ENCODE assay signal across 17 cellular contexts in the genomic region with DNA sequence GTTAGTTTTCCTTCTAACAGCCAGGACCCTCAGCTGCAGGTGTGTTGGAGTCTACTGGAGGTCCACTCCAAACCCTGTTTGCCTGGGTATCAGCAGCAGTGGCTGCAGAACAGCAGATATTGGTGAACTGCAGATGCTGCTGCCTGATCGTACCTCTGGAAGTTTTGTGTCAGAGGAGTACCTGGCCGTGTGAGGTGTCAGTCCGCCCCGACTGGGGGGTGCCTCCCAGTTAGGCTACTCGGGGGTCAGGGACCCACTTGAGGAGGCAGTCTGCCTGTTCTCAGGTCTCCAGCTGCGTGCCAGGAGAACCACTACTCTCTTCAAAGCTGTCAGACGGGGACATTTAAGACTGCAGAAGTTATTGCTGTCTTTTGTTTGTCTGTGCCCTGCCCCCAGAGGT. TPM values are rescaled to one million over a fixed set of nuclear protein-coding genes. Genes with fewer than 3 reads are reported as not detected.
"Had no signal": no experiment of that assay in that cellular context is flagged by ENCODE, and none has a peak within 500 bp of the region (broad histone marks: within the 10 kb centered on the region; RNA-seq: fewer than 3 reads in every experiment).

No MANE protein-coding gene starts in this region.

RNA-seq across cellular contexts. Expression of gene NXF2, which starts 11.3 kb away (rescaled TPM):
- total RNA-seq: activated CD4-positive, alpha-beta memory T cell treated with anti-CD3 and anti-CD28 coated beads, Interleukin-2, amount 10 ng/mL, durations not matched to agents 7 days and 5 days; activated CD4-positive, alpha-beta T cell treated with anti-CD3 and anti-CD28 coated beads, Interleukin-2, amount 10 ng/mL, durations not matched to agents 7 days and 5 days; activated naive CD4-positive, alpha-beta T cell treated with anti-CD3 and anti-CD28 coated beads, Interleukin-2, amount 50 U/mL, for 72 hours; activated naive CD8-positive, alpha-beta T cell treated with anti-CD3 and anti-CD28 coated beads, Interleukin-2, amount 10 ng/mL, durations not matched to agents 7 days and 5 days; activated T-cell treated with anti-CD3 and anti-CD28 coated beads, Interleukin-2, amount 50 U/mL, for 72 hours; ascending aorta; bronchial epithelial cell; colonic mucosa; dermis microvascular lymphatic vessel endothelial cell; endothelial cell of umbilical vein; esophagus squamous epithelium; fibroblast of lung; fibroblast of villous mesenchyme; gastroesophageal sphincter; glomerular endothelial cell; T-helper 17 cell had no signal
- polyA plus RNA-seq: endothelial cell of umbilical vein, esophagus, fibroblast of lung had no signal

RNA-seq across cellular contexts. Expression of gene TCP11X1, which starts 20.6 kb away (rescaled TPM):
- total RNA-seq: activated CD4-positive, alpha-beta memory T cell treated with anti-CD3 and anti-CD28 coated beads, Interleukin-2, amount 10 ng/mL, durations not matched to agents 7 days and 5 days; activated CD4-positive, alpha-beta T cell treated with anti-CD3 and anti-CD28 coated beads, Interleukin-2, amount 10 ng/mL, durations not matched to agents 7 days and 5 days; activated naive CD4-positive, alpha-beta T cell treated with anti-CD3 and anti-CD28 coated beads, Interleukin-2, amount 50 U/mL, for 72 hours; activated naive CD8-positive, alpha-beta T cell treated with anti-CD3 and anti-CD28 coated beads, Interleukin-2, amount 10 ng/mL, durations not matched to agents 7 days and 5 days; activated T-cell treated with anti-CD3 and anti-CD28 coated beads, Interleukin-2, amount 50 U/mL, for 72 hours; ascending aorta; bronchial epithelial cell; colonic mucosa; dermis microvascular lymphatic vessel endothelial cell; endothelial cell of umbilical vein; esophagus squamous epithelium; fibroblast of lung; fibroblast of villous mesenchyme; gastroesophageal sphincter; glomerular endothelial cell; T-helper 17 cell had no signal
- polyA plus RNA-seq: endothelial cell of umbilical vein, esophagus, fibroblast of lung had no signal
